1 cellular context compared by ENCODE assay signal in genomic region chr7:51265066-51265907, GRCh38.
A peak's percentile ranks its signal among the peaks of the same experiment; 100 is the strongest.
TF ChIP-seq lines count a peak whose summit lies in the region.

No MANE protein-coding gene starts in this region.

TF ChIP-seq in HepG2, 621 proteins besides CTCF, POLR2A, EP300 and RAD21 (continued from another document and continues in another):
- TF ChIP-seq ZNF503 (CRISPR knock-in tag; IDR thresholded peaks at IDR 0.05) (no peak), ZNF326 (CRISPR knock-in tag; IDR thresholded peaks at IDR 0.05; ENCODE audit: borderline replicate concordance) (no peak), ZNF264 (CRISPR knock-in tag; IDR thresholded peaks at IDR 0.05) (no peak), GATAD2A (CRISPR knock-in tag; IDR thresholded peaks at IDR 0.05) (peak; percentile 73; the same call in 1 of the 2 replicates), DZIP1 (CRISPR knock-in tag; IDR thresholded peaks at IDR 0.05) (no peak), ZBTB37 (CRISPR knock-in tag; IDR thresholded peaks at IDR 0.05) (no peak), SRSF1 (optimal IDR thresholded peaks at IDR 0.05; ENCODE audit: low read depth, low read length) (no peak), NPAS2 (CRISPR knock-in tag; IDR thresholded peaks at IDR 0.05; ENCODE audit: borderline replicate concordance) (no peak), POLR2AphosphoS5 (IDR thresholded peaks at IDR 0.05; ENCODE audit: low read depth, low read length) (no peak), DNMT1 (CRISPR knock-in tag; IDR thresholded peaks at IDR 0.05) (no peak), ZNF513 (CRISPR knock-in tag; conservative IDR thresholded peaks at IDR 0.05) (no peak), ZNF17 (CRISPR knock-in tag; IDR thresholded peaks at IDR 0.05) (no peak), ZNF678 (CRISPR knock-in tag; IDR thresholded peaks at IDR 0.05) (no peak), NR1H2 (CRISPR knock-in tag; IDR thresholded peaks at IDR 0.05; ENCODE audit: borderline replicate concordance, low read depth) (no peak), HNRNPL (IDR thresholded peaks at IDR 0.05; ENCODE audit: low read depth, low read length) (no peak), ZBTB2 (CRISPR knock-in tag; IDR thresholded peaks at IDR 0.05; ENCODE audit: low read depth) (no peak), ZNF713 (CRISPR knock-in tag; IDR thresholded peaks at IDR 0.05) (no peak), ZNF343 (CRISPR knock-in tag; IDR thresholded peaks at IDR 0.05) (no peak), ISX (CRISPR knock-in tag; conservative IDR thresholded peaks at IDR 0.05) (no peak), ZNF710 (CRISPR knock-in tag; IDR thresholded peaks at IDR 0.05; ENCODE audit: borderline replicate concordance) (no peak), HOXA7 (CRISPR knock-in tag; IDR thresholded peaks at IDR 0.05) (no peak), ZNF234 (CRISPR knock-in tag; conservative IDR thresholded peaks at IDR 0.05) (no peak), ZBTB46 (CRISPR knock-in tag; IDR thresholded peaks at IDR 0.05; ENCODE audit: borderline replicate concordance) (no peak), ZNF205 (CRISPR knock-in tag; IDR thresholded peaks at IDR 0.05) (no peak; the same call in 1 of the 2 replicates), ZNF841 (CRISPR knock-in tag; IDR thresholded peaks at IDR 0.05; ENCODE audit: borderline replicate concordance) (no peak), USF2 (IDR thresholded peaks at IDR 0.05; ENCODE audit: low read depth, low read length) (no peak), USF2 (CRISPR knock-in tag; IDR thresholded peaks at IDR 0.05; ENCODE audit: borderline replicate concordance) (peak; percentile 17; the same call in 1 of the 2 replicates), FOXC1 (CRISPR knock-in tag; IDR thresholded peaks at IDR 0.05; ENCODE audit: borderline replicate concordance) (no peak), MED8 (CRISPR knock-in tag; IDR thresholded peaks at IDR 0.05; ENCODE audit: insufficient replicate concordance) (no peak), TCF12 (IDR thresholded peaks at IDR 0.05) (no peak), TCF12 (CRISPR knock-in tag; IDR thresholded peaks at IDR 0.05) (no peak), ZUFSP (CRISPR knock-in tag; IDR thresholded peaks at IDR 0.05; ENCODE audit: borderline replicate concordance) (no peak), ELF4 (CRISPR knock-in tag; IDR thresholded peaks at IDR 0.05; ENCODE audit: borderline replicate concordance) (no peak), ZNF703 (CRISPR knock-in tag; IDR thresholded peaks at IDR 0.05; ENCODE audit: borderline replicate concordance) (no peak), HDAC6 (IDR thresholded peaks at IDR 0.05; ENCODE audit: low read depth, low read length) (no peak), AGO2 (optimal IDR thresholded peaks at IDR 0.05; ENCODE audit: low read depth, low read length) (no peak), ETV5 (CRISPR knock-in tag; IDR thresholded peaks at IDR 0.05; ENCODE audit: borderline replicate concordance) (no peak; the same call in 1 of the 2 replicates), SOX13 (IDR thresholded peaks at IDR 0.05) (no peak), SOX13 (CRISPR knock-in tag; conservative IDR thresholded peaks at IDR 0.05 in 1 of 2, IDR thresholded peaks at IDR 0.05 in 1 of 2) (0 out of 4 replicates have a peak, but pooled peaks of 1 of the 2 experiments have one; percentile 17), ZNF224 (CRISPR knock-in tag; IDR thresholded peaks at IDR 0.05) (no peak), ZNF740 (CRISPR knock-in tag; IDR thresholded peaks at IDR 0.05) (no peak), REXO4 (CRISPR knock-in tag; IDR thresholded peaks at IDR 0.05; ENCODE audit: borderline replicate concordance) (no peak), ZNF329 (CRISPR knock-in tag; IDR thresholded peaks at IDR 0.05; ENCODE audit: low read depth) (no peak), ZNF709 (CRISPR knock-in tag; IDR thresholded peaks at IDR 0.05) (no peak), TAF15 (IDR thresholded peaks at IDR 0.05; ENCODE audit: low read depth, low read length, poor library complexity, severe bottlenecking) (no peak), TEF (CRISPR knock-in tag; IDR thresholded peaks at IDR 0.05) (no peak)
